Comparison of ENCODE assay signal across 24 cellular contexts in the genomic region with DNA sequence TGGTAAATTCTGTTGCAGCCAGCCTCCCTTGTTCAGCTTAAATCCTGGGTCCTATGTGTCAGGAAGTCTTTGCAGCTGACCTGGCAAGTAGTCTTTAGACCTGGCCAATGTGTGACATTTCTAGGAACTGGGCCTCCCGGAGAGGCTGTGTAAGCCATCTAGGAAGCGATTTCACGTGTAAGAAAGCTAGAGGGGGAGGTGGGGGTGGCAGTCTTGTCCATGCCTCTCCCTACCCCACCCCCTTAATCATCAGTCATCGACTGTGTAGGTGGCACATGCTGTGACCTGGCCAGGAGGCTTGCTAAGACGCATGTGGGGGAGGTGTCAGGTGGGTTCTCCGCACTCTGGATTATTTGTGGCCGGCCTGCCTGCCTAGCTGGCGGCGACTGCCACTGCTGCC. TPM values are rescaled to one million over a fixed set of nuclear protein-coding genes. Genes with fewer than 3 reads are reported as not detected.
DNase-seq lines count a peak whose midpoint lies in the region; ATAC-seq and TF ChIP-seq lines count a peak whose summit lies in the region.
"Had no signal": no experiment of that assay in that cellular context is flagged by ENCODE, and none has a peak within 500 bp of the region (broad histone marks: within the 10 kb centered on the region; RNA-seq: fewer than 3 reads in every experiment).

No MANE protein-coding gene starts in this region.

- DNase-seq in A673 (ENCODE audit: low spot score) (no peak), M059J (ENCODE audit: low read depth) (peak; percentile 24), natural killer cell (no peak), putamen (ENCODE audit: low spot score) (no peak), NCI-H2171 treated with DMSO at 0.1 percent for 48 hours (lab: John Stamatoyannopoulos, UW) (no peak)
- DNase-seq in effector CD8-positive, alpha-beta T cell (lab: John Stamatoyannopoulos, UW), result no peak
- DNase-seq: activated CD8-positive, alpha-beta T cell treated with anti-CD3 and anti-CD28 coated beads for 36 hours; activated naive CD4-positive, alpha-beta T cell treated with anti-CD3 and anti-CD28 coated beads for 36 hours; activated T-cell treated with anti-CD3 and anti-CD28 coated beads, Interleukin-2, amount 50 U/mL, for 24 hours; anterior cingulate cortex; CD4-positive, CD25-positive, alpha-beta regulatory T cell; esophagus squamous epithelium; left lung; NCI-H187 treated with DMSO at 0.1 percent for 48 hours; NCI-H446 treated with DMSO at 0.1 percent for 48 hours; SHP77 treated with DMSO at 0.1 percent for 48 hours; T-helper 17 cell had no signal

- H3K27me3 Mint-ChIP-seq in natural killer cell (ENCODE audit: low read depth in 2 of 2), result no peaks in the 10 kb centered on the region

- BruUV-seq in A673 (replicated peaks; lab: Mats Ljungman, UMichigan), result no TSS peak

- POLR2A ChIA-PET in A673 (lab: Charles Lee; ENCODE audit: low non-redundant PET), result no interaction called here

- peaks cover 55 to 56% of the 10 kb centered on the region in 2 donors for H3K4me1 Mint-ChIP-seq in natural killer cell

- H3K9me3 ChIP-seq in A673 (ENCODE audit: low read depth, low read length, poor library complexity, severe bottlenecking), result no peaks in the 10 kb centered on the region
- H3K9me3 ChIP-seq in endocrine pancreas (ENCODE audit: control insufficient read depth, low read length), result no peaks in the 10 kb centered on the region
- H3K9me3 ChIP-seq: esophagus squamous epithelium, left lung, upper lobe of left lung had no signal

- H3K4me3 ChIP-seq in A673 (ENCODE audit: low read depth, low read length, poor library complexity, severe bottlenecking) (no peak overlapping the region), endocrine pancreas (ENCODE audit: control insufficient read depth, insufficient read depth, low read length) (no peak overlapping the region)
- H3K4me3 ChIP-seq: esophagus squamous epithelium, left lung, upper lobe of left lung had no signal

- peaks cover 64% of the 10 kb centered on the region for H3K4me1 ChIP-seq in A673 (ENCODE audit: insufficient read depth, low read length, poor library complexity, severe bottlenecking)
- H3K4me1 ChIP-seq in endocrine pancreas (ENCODE audit: control insufficient read depth, insufficient read depth, low read length), result no peaks in the 10 kb centered on the region

- intact Hi-C loops in A673 (cut with micrococcal nuclease; ENCODE audit: unreplicated experiment) (loop anchor here (5.0 to 10.0 kb wide), 5 partner anchors 223 to 1197 kb away; no protein-coding TSS in a partner anchor), natural killer cell (cut with micrococcal nuclease) (loop anchor here (10.0 kb wide), 2 partner anchors 45 to 595 kb away; no protein-coding TSS in a partner anchor)

- H3K27ac ChIP-seq in A673 (ENCODE audit: low read depth, low read length, poor library complexity, severe bottlenecking), result peak overlapping the region; percentile 99
- H3K27ac ChIP-seq: left lung, upper lobe of left lung had no signal

- peaks cover 8% of the 10 kb centered on the region for H3K36me3 Mint-ChIP-seq in natural killer cell
- H3K36me3 Mint-ChIP-seq: CD4-positive, CD25-positive, alpha-beta regulatory T cell had no signal

- peak overlapping the region; percentile 78 for H3K4me3 Mint-ChIP-seq in natural killer cell
- H3K4me3 Mint-ChIP-seq: activated CD8-positive, alpha-beta T cell treated with anti-CD3 and anti-CD28 coated beads for 36 hours; activated naive CD4-positive, alpha-beta T cell treated with anti-CD3 and anti-CD28 coated beads for 36 hours; activated T-cell treated with anti-CD3 and anti-CD28 coated beads, Interleukin-2, amount 50 U/mL, for 24 hours; CD4-positive, CD25-positive, alpha-beta regulatory T cell; stimulated activated naive CD8-positive, alpha-beta T cell treated with anti-CD3 and anti-CD28 coated beads, Interleukin-15, Interleukin-2, amounts not matched to agents 100 ng/mL and 50 ng/mL, for 24 hours; T-helper 17 cell; WTC11 had no signal

- peak overlapping the region; percentile 2 for H3K9ac ChIP-seq in endocrine pancreas (ENCODE audit: control insufficient read depth, insufficient read depth, low read length)

- ATAC-seq in natural killer cell (peak in 2 of 3 donors; percentile 20 to 39), GM19324 (IDR thresholded peaks at IDR 0.05; ENCODE audit: low FRiP score, unreplicated experiment) (no peak)
- ATAC-seq: activated CD8-positive, alpha-beta T cell treated with anti-CD3 and anti-CD28 coated beads for 36 hours; HCT116; left lung; T-helper 17 cell; WTC11 had no signal

- H3K36me3 ChIP-seq in A673 (ENCODE audit: insufficient read depth, low read length, poor library complexity, severe bottlenecking) (peaks cover under 1% of the 10 kb centered on the region), endocrine pancreas (ENCODE audit: control insufficient read depth, insufficient read depth, low read length) (no peaks in the 10 kb centered on the region)
- H3K36me3 ChIP-seq: esophagus squamous epithelium, left lung, upper lobe of left lung had no signal

- no peaks in the 10 kb centered on the region for H3K9me3 Mint-ChIP-seq in natural killer cell
- H3K9me3 Mint-ChIP-seq: activated CD8-positive, alpha-beta T cell treated with anti-CD3 and anti-CD28 coated beads for 36 hours; activated naive CD4-positive, alpha-beta T cell treated with anti-CD3 and anti-CD28 coated beads for 36 hours; activated T-cell treated with anti-CD3 and anti-CD28 coated beads, Interleukin-2, amount 50 U/mL, for 24 hours; CD4-positive, CD25-positive, alpha-beta regulatory T cell; stimulated activated naive CD8-positive, alpha-beta T cell treated with anti-CD3 and anti-CD28 coated beads, Interleukin-15, Interleukin-2, amounts not matched to agents 100 ng/mL and 50 ng/mL, for 24 hours; WTC11 had no signal

- TF ChIP-seq CTCF in A673 (conservative IDR thresholded peaks at IDR 0.05; ENCODE audit: low read depth, low read length) (no peak), natural killer cell (IDR thresholded peaks at IDR 0.05) (no peak)

- CTCF ChIA-PET in A673 (lab: Charles Lee), result interaction anchor here (2.6 to 2.8 kb wide), 2 partner anchors 32 to 334 kb away, joined by 12 to 17 read pairs; no protein-coding TSS in a partner anchor

- H3K27ac Mint-ChIP-seq in natural killer cell, result peak overlapping the region; percentile 83 to 89
- H3K27ac Mint-ChIP-seq: activated CD8-positive, alpha-beta T cell treated with anti-CD3 and anti-CD28 coated beads for 36 hours; activated naive CD4-positive, alpha-beta T cell treated with anti-CD3 and anti-CD28 coated beads for 36 hours; activated T-cell treated with anti-CD3 and anti-CD28 coated beads, Interleukin-2, amount 50 U/mL, for 24 hours; CD4-positive, CD25-positive, alpha-beta regulatory T cell; stimulated activated naive CD8-positive, alpha-beta T cell treated with anti-CD3 and anti-CD28 coated beads, Interleukin-15, Interleukin-2, amounts not matched to agents 100 ng/mL and 50 ng/mL, for 24 hours; T-helper 17 cell; WTC11 had no signal

- no peaks in the 10 kb centered on the region for H3K27me3 ChIP-seq in A673 (replicated peaks; ENCODE audit: insufficient read depth, low read depth, low read length, poor library complexity)
- no peaks in the 10 kb centered on the region for H3K27me3 ChIP-seq in endocrine pancreas (ENCODE audit: control insufficient read depth, insufficient read depth, low read length)
- H3K27me3 ChIP-seq: left lung, upper lobe of left lung had no signal

RNA-seq across cellular contexts. Expression of gene C1orf226, which starts 8.4 kb away (rescaled TPM):
- total RNA-seq in A673 (2021) (27.9 and 34.3 TPM in 2 replicates), natural killer cell (under 1 TPM; 0.09 to 0.34 (median 0.13) TPM)
- 2.2 and 2.6 TPM in 2 replicates for total RNA-seq in M059J (2014; rRNA removed; shearing (Covaris generic))
- total RNA-seq: T-helper 17 cell had no signal

RNA-seq across cellular contexts. Expression of gene SPATA46, which starts 13.3 kb away (rescaled TPM):
- total RNA-seq in A673 (2021) (not detected in 2 replicates), natural killer cell (not detected)
- not detected in 2 replicates for total RNA-seq in M059J (2014; rRNA removed; shearing (Covaris generic))
- total RNA-seq: activated CD8-positive, alpha-beta T cell treated with anti-CD3 and anti-CD28 coated beads for 36 hours; activated naive CD4-positive, alpha-beta T cell treated with anti-CD3 and anti-CD28 coated beads for 36 hours; CD4-positive, CD25-positive, alpha-beta regulatory T cell; esophagus squamous epithelium; left lung; osteoblast; T-helper 17 cell; upper lobe of left lung; WTC11 had no signal

RNA-seq across cellular contexts. Expression of gene SH2D1B, which starts 22.0 kb away (rescaled TPM):
- total RNA-seq in A673 (2021) (0.11 and 0.34 TPM in 2 replicates), natural killer cell (100 to 1,000 TPM; 133 to 250 (median 143) TPM)
- total RNA-seq in M059J (2014; rRNA removed; shearing (Covaris generic)), result 0.05 and 0.71 TPM in 2 replicates
- total RNA-seq: activated CD8-positive, alpha-beta T cell treated with anti-CD3 and anti-CD28 coated beads for 36 hours; activated naive CD4-positive, alpha-beta T cell treated with anti-CD3 and anti-CD28 coated beads for 36 hours; CD4-positive, CD25-positive, alpha-beta regulatory T cell; osteoblast; WTC11 had no signal

Comparison
In these comparisons a context has a peak if more than half of its experiments do, and no peak if none do; other contexts are left out.
1. RNA of gene SH2D1B, which starts 22.0 kb away (total RNA-seq): 133 to 250 TPM in natural killer cell; 0.11 to 0.34 TPM in A673 and 0.05 to 0.71 TPM in M059J; every median in the first group is over 10 times any median in the second.